Comparison of ENCODE assay signal across 24 cellular contexts in the genomic region with DNA sequence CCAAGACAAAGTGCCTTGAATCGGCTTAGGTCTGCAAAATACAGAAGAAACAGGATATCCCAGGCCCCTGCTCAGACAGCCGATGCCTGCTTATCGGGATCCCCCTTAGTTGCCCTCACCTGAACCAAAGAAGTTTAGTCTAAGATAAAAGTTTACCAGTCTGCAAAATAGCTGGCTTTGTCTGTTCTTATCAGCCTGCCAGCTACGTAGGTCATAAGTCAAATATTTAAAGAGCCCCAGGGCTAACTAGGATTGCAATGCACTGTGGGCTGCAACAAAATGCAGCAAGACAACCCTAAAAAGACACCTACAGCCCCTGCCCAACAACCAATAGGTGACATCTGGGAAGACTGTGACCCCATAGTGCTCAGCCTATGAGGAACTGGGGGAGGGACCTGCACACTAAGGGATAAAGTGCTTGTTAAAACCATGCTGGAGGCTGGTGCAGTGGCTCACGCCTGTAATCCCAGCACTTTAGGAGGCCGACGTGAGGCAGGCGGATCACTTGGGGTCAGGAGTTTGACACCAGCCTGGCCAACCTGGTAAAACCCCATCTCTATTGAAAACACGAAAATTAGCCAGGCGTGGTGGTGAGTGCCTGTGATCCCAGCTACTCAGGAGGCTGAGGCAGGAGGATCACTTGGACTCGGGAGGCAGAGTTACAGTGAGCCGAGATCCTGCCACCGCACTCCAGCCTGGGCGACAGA. TPM values are rescaled to one million over a fixed set of nuclear protein-coding genes. Genes with fewer than 3 reads are reported as not detected.
A peak's percentile ranks its signal among the peaks of the same experiment; 100 is the strongest.
DNase-seq lines count a peak whose midpoint lies in the region; ATAC-seq and TF ChIP-seq lines count a peak whose summit lies in the region.
"Had no signal": no experiment of that assay in that cellular context is flagged by ENCODE, and none has a peak within 500 bp of the region (broad histone marks: within the 10 kb centered on the region; RNA-seq: fewer than 3 reads in every experiment).

No MANE protein-coding gene starts in this region.

- no peaks in the 10 kb centered on the region for H3K36me3 ChIP-seq in HCT116 (ENCODE audit: control insufficient read depth in 1 of 2, insufficient read depth in 2 of 2, low read length in 2 of 2)
- H3K36me3 ChIP-seq in PC-3 (ENCODE audit: low read depth, low read length) = no peaks in the 10 kb centered on the region
- peaks cover 0 to 2% (median 0%) of the 10 kb centered on the region in 4 donors for H3K36me3 ChIP-seq in liver (ENCODE audit: control insufficient read depth in 4 of 4, insufficient read depth in 3 of 4, low read depth in 1 of 4, low read length in 3 of 4)
- H3K36me3 ChIP-seq: ovary, transverse colon had no signal

- no TSS peak for BruUV-seq in HCT116 (replicated peaks; lab: Mats Ljungman, UMichigan)
- BruUV-seq in PC-3 (replicated peaks; lab: Mats Ljungman, UMichigan) = no TSS peak

- H3K9me2 ChIP-seq in HCT116 (ENCODE audit: insufficient read depth) (no peaks in the 10 kb centered on the region), PC-3 (replicated peaks; ENCODE audit: low read length) (no peaks in the 10 kb centered on the region)

- H3K79me2 ChIP-seq in HCT116 (ENCODE audit: insufficient read depth, low read length) (no peaks in the 10 kb centered on the region), PC-3 (ENCODE audit: low read length) (no peaks in the 10 kb centered on the region)

- ATAC-seq in HCT116 = 0 out of 2 replicates have a peak, but pooled peaks have one; percentile 21
- ATAC-seq in PC-3 = peak; percentile 20; the same call in 1 of the 2 replicates
- no peak for ATAC-seq in GM18868 (IDR thresholded peaks at IDR 0.05; ENCODE audit: unreplicated experiment)
- ATAC-seq in HG03469 (IDR thresholded peaks at IDR 0.05; ENCODE audit: unreplicated experiment) = no peak
- ATAC-seq: right cardiac atrium; Right ventricle myocardium inferior; stimulated activated naive CD8-positive, alpha-beta T cell treated with anti-CD3 and anti-CD28 coated beads, Interleukin-15, amount 100 ng/mL, for 72 hours had no signal

- RAD21 ChIA-PET in HCT116 (lab: Charles Lee; ENCODE audit: low non-redundant PET in 1 of 2, low total read pairs in 2 of 2, uncharacterized antibody in 2 of 2, unreplicated experiment in 2 of 2) = no interaction called here

- no peak for TF ChIP-seq POLR2A in HCT116 (IDR thresholded peaks at IDR 0.05; ENCODE audit: borderline replicate concordance, extremely low read depth, insufficient read depth, insufficient read length)

- no peak overlapping the region for H3K27ac ChIP-seq in HCT116 (ENCODE audit: low read depth, low read length)
- no peak overlapping the region for H3K27ac ChIP-seq in PC-3 (ENCODE audit: low read length)
- peak overlapping the region; percentile 94 to 98 for H3K27ac ChIP-seq in liver (ENCODE audit: low read depth in 1 of 2, low read length in 2 of 2)
- H3K27ac ChIP-seq: ovary, transverse colon had no signal

- no peak overlapping the region for H3K4me2 ChIP-seq in HCT116 (ENCODE audit: low read length)
- H3K4me2 ChIP-seq in PC-3 (ENCODE audit: low read length) = no peak overlapping the region

- H3K9me3 ChIP-seq in HCT116 (ENCODE audit: control insufficient read depth in 1 of 2, insufficient read depth in 1 of 2, low read depth in 1 of 2, low read length in 2 of 2) (no peaks in the 10 kb centered on the region), PC-3 (ENCODE audit: low read length) (no peaks in the 10 kb centered on the region), liver (ENCODE audit: control insufficient read depth in 4 of 4, low read length in 3 of 4) (no peaks in the 10 kb centered on the region)
- H3K9me3 ChIP-seq: ovary, transverse colon had no signal

- no peaks in the 10 kb centered on the region for H3K27me3 ChIP-seq in HCT116 (ENCODE audit: insufficient read depth, low read length)
- H3K27me3 ChIP-seq in PC-3 (ENCODE audit: low read length) = no peaks in the 10 kb centered on the region
- no peaks in the 10 kb centered on the region for H3K27me3 ChIP-seq in liver (ENCODE audit: control insufficient read depth in 4 of 4, insufficient read depth in 4 of 4, low read length in 3 of 4)
- H3K27me3 ChIP-seq: ovary had no signal

- no peaks in the 10 kb centered on the region for H3F3A ChIP-seq in PC-3 (ENCODE audit: low read length, unreplicated experiment)

- H2AFZ ChIP-seq in HCT116 (ENCODE audit: low read depth, low read length, poor library complexity, severe bottlenecking) (no peak overlapping the region), PC-3 (ENCODE audit: low read length) (no peak overlapping the region)

- DNase-seq in A172 (ENCODE audit: low spot score) (peak; percentile 32), HCT116 (ENCODE audit: low read depth, low spot score) (no peak), PC-3 (peak; percentile 36), DMS53 treated with DMSO at 0.1 percent for 48 hours (lab: John Stamatoyannopoulos, UW; ENCODE audit: unreplicated experiment) (no peak), midbrain (lab: John Stamatoyannopoulos, UW) (no peak)
- DNase-seq: activated CD4-positive, alpha-beta T cell treated with anti-CD3 and anti-CD28 coated beads for 4 hours; aorta; C1 segment of cervical spinal cord; kidney glomerular epithelial cell; naive B cell; NCI-H1694; NCI-H774; ovary; stimulated activated naive CD8-positive, alpha-beta T cell treated with anti-CD3 and anti-CD28 coated beads, Interleukin-15, amount 100 ng/mL, for 72 hours; SW 1271; transverse colon had no signal

- intact Hi-C loops in HCT116 (cut with micrococcal nuclease) = no loop called here
- intact Hi-C loops in PC-3 (cut with micrococcal nuclease) = no loop called here

- 41% methylated on average over 14 of the region's 14 CpGs for WGBS in liver

- TF ChIP-seq RAD21 in HCT116 (IDR thresholded peaks at IDR 0.05; ENCODE audit: low read depth) = no peak
- TF ChIP-seq RAD21 in liver (IDR thresholded peaks at IDR 0.05) = no peak

- TF ChIP-seq CTCF in HCT116 (IDR thresholded peaks at IDR 0.05 in 2 of 3, conservative IDR thresholded peaks at IDR 0.05 in 1 of 3; ENCODE audit: borderline replicate concordance in 1 of 3, insufficient read depth in 1 of 3, low read depth in 2 of 3, low read length in 2 of 3) (no peak), PC-3 (conservative IDR thresholded peaks at IDR 0.05; ENCODE audit: low read depth, low read length) (no peak), liver (IDR thresholded peaks at IDR 0.05; ENCODE audit: low read depth, low read length, missing input control) (no peak)

- no peak overlapping the region for H3K9ac ChIP-seq in HCT116 (ENCODE audit: low read length)
- H3K9ac ChIP-seq in PC-3 (ENCODE audit: low read length) = no peak overlapping the region
- H3K9ac ChIP-seq in liver (ENCODE audit: low read depth in 1 of 2, low read length in 2 of 2) = peak overlapping the region; percentile 91 to 92

- CTCF ChIA-PET in HCT116 (lab: Charles Lee) = no interaction called here
- CTCF ChIA-PET in PC-3 (lab: Charles Lee) = no interaction called here

- POLR2A ChIA-PET in HCT116 (lab: Charles Lee) (no interaction called here), PC-3 (lab: Charles Lee; ENCODE audit: unreplicated experiment) (no interaction called here)

- H4K20me1 ChIP-seq in HCT116 (ENCODE audit: insufficient read depth) = no peaks in the 10 kb centered on the region
- no peaks in the 10 kb centered on the region for H4K20me1 ChIP-seq in PC-3 (ENCODE audit: low read length)

- H3K4me3 ChIP-seq in HCT116 (replicated peaks in 1 of 2; ENCODE audit: low read depth in 1 of 2, low read length in 2 of 2) (no peak overlapping the region), PC-3 (ENCODE audit: low read length) (no peak overlapping the region), liver (ENCODE audit: low read depth in 1 of 3, low read length in 3 of 3) (peak overlapping the region; percentile 43 to 81 (median 80))
- H3K4me3 ChIP-seq: ovary, transverse colon had no signal

- peaks cover 0 to 5% of the 10 kb centered on the region in 2 experiments; a peak in 1 of 4 replicates for H3K4me1 ChIP-seq in HCT116 (ENCODE audit: control insufficient read depth in 1 of 2, insufficient read depth in 2 of 2, low read length in 2 of 2)
- H3K4me1 ChIP-seq in PC-3 (ENCODE audit: insufficient read depth, low read length) = no peaks in the 10 kb centered on the region; the same call in 1 of the 2 replicates
- H3K4me1 ChIP-seq in liver (ENCODE audit: control insufficient read depth in 4 of 4, insufficient read depth in 4 of 4, low read length in 3 of 4) = peaks cover 6 to 49% (median 30%) of the 10 kb centered on the region in 4 donors
- H3K4me1 ChIP-seq: transverse colon had no signal

TF ChIP-seq in HCT116, 20 proteins besides CTCF, POLR2A, EP300 and RAD21 (continues in another document):
- TF ChIP-seq YY1 (IDR thresholded peaks at IDR 0.05; ENCODE audit: extremely low read depth, insufficient replicate concordance, low read depth, low read length) (no peak), EGR1 (IDR thresholded peaks at IDR 0.05; ENCODE audit: low read depth) (no peak), SIN3A (IDR thresholded peaks at IDR 0.05; ENCODE audit: low read depth) (no peak), TCF7L2 (IDR thresholded peaks at IDR 0.05; ENCODE audit: borderline replicate concordance, extremely low read depth, insufficient read depth, insufficient read length) (no peak), FOSL1 (IDR thresholded peaks at IDR 0.05; ENCODE audit: low read depth) (no peak), ELF1 (IDR thresholded peaks at IDR 0.05; ENCODE audit: borderline replicate concordance, low read depth) (no peak)

TF ChIP-seq in liver, 16 proteins besides CTCF, POLR2A, EP300 and RAD21 (continues in another document):
- TF ChIP-seq FOXA1 (IDR thresholded peaks at IDR 0.05) = no peak
- TF ChIP-seq, protein P1, sequence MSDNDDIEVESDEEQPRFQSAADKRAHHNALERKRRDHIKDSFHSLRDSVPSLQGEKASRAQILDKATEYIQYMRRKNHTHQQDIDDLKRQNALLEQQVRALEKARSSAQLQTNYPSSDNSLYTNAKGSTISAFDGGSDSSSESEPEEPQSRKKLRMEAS (IDR thresholded peaks at IDR 0.05) = peak; percentile 52
- TF ChIP-seq EGR1 (IDR thresholded peaks at IDR 0.05; ENCODE audit: low read depth in 2 of 2) = no peak
- TF ChIP-seq TAF1 (conservative IDR thresholded peaks at IDR 0.05) = peak; percentile 66

RNA-seq across cellular contexts. Expression of a gene that starts 27.4 kb away (rescaled TPM):
- 0.50 and 1.5 TPM in 2 replicates for total RNA-seq in A172 (2014; rRNA removed; shearing (Covaris generic))
- total RNA-seq in HCT116 (2021; ENCODE audit: unreplicated experiment) (7.5 TPM), PC-3 (2014; rRNA removed) (3.1 and 4.1 TPM in 2 replicates), liver (10 to 100 TPM in 1 of 2 donors, 1 to 10 TPM in 1; 3.0 to 14.2 TPM)
- 5.6 and 5.9 TPM in 2 replicates for polyA plus RNA-seq in HCT116 (2012)
- 10 to 100 TPM in 1 of 2 donors, 1 to 10 TPM in 1; 3.9 to 11.1 TPM for polyA plus RNA-seq in liver
- total RNA-seq: OCI-LY7 had no signal

RNA-seq across cellular contexts. Expression of a gene that starts 57.3 kb away (rescaled TPM):
- not detected in 2 replicates for total RNA-seq in A172 (2014; rRNA removed; shearing (Covaris generic))
- total RNA-seq in HCT116 (2021; ENCODE audit: unreplicated experiment) = not detected
- not detected in 2 replicates for polyA plus RNA-seq in HCT116 (2012)
- total RNA-seq in PC-3 (2014; rRNA removed) = not detected in 2 replicates
- not detected for total RNA-seq in liver
- polyA plus RNA-seq in liver = not detected
- total RNA-seq: aorta, cardiac septum, fibroblast of lung, ovary, right cardiac atrium, Right ventricle myocardium inferior, transverse colon had no signal
- polyA plus RNA-seq: aorta, fibroblast of lung, ovary, right cardiac atrium had no signal

Comparison
In these comparisons a context has a peak if more than half of its experiments do, and no peak if none do; other contexts are left out.
1. DNase-seq: peak in A172 (single experiment) and PC-3 (single experiment); none in HCT116 (single experiment), DMS53 treated with DMSO at 0.1 percent for 48 hours (single experiment) and midbrain (single experiment).
2. ATAC-seq: peak in HCT116 (single experiment) and PC-3 (single experiment); none in GM18868 (single experiment) and HG03469 (single experiment).
3. H3K27ac ChIP-seq: peak in liver (2 of 2); none in HCT116 (single experiment) and PC-3 (single experiment).
4. H3K4me3 ChIP-seq: peak in liver (3 of 3); none in HCT116 (0 of 2) and PC-3 (single experiment).
5. H3K9ac ChIP-seq: peak in liver (2 of 2); none in HCT116 (single experiment) and PC-3 (single experiment).